13 cellular contexts compared by ENCODE assay signal in genomic region chr5:72503888-72504491, GRCh38. TPM values are rescaled to one million over a fixed set of nuclear protein-coding genes. Genes with fewer than 3 reads are reported as not detected.
A peak's percentile ranks its signal among the peaks of the same experiment; 100 is the strongest.
DNase-seq lines count a peak whose midpoint lies in the region; ATAC-seq lines count a peak whose summit lies in the region.
"Had no signal": no experiment of that assay in that cellular context is flagged by ENCODE, and none has a peak within 500 bp of the region (broad histone marks: within the 10 kb centered on the region; RNA-seq: fewer than 3 reads in every experiment).

No MANE protein-coding gene starts in this region.

- no peaks in the 10 kb centered on the region for H3K4me1 Mint-ChIP-seq in activated T-cell treated with anti-CD3 and anti-CD28 coated beads, Interleukin-2, amount 50 U/mL, for 72 hours (ENCODE audit: low read depth)

- DNase-seq in GDM1 (lab: John Stamatoyannopoulos, UW) (peak; percentile 69), RPMI7951 (ENCODE audit: low read depth) (peak; percentile 76), Right ventricle myocardium superior (no peak), renal cortical epithelial cell (ENCODE audit: low read depth) (peak; percentile 18)
- DNase-seq in activated T-cell treated with anti-CD3 and anti-CD28 coated beads, Interleukin-2, amount 50 U/mL, for 72 hours = no peak
- DNase-seq in stimulated activated CD4-positive, alpha-beta T cell treated with anti-CD3 and anti-CD28 coated beads, Interleukin-12 subunit alpha, Interleukin-12 subunit beta, amount 100 ng/mL, for 4 hours = no peak
- DNase-seq: activated gamma-delta T cell, DMS153, NCI-H510A had no signal

- H3K27ac Mint-ChIP-seq in activated T-cell treated with anti-CD3 and anti-CD28 coated beads, Interleukin-2, amount 50 U/mL, for 72 hours = no peak overlapping the region
- H3K27ac Mint-ChIP-seq: IgD-negative memory B cell, mesothelial cell of epicardium had no signal

- H3K27me3 Mint-ChIP-seq in activated T-cell treated with anti-CD3 and anti-CD28 coated beads, Interleukin-2, amount 50 U/mL, for 72 hours (ENCODE audit: low read depth) = peaks cover 34% of the 10 kb centered on the region

- H3K36me3 Mint-ChIP-seq in activated T-cell treated with anti-CD3 and anti-CD28 coated beads, Interleukin-2, amount 50 U/mL, for 72 hours (ENCODE audit: insufficient read depth in 2 of 2) = no peaks in the 10 kb centered on the region
- H3K36me3 Mint-ChIP-seq: IgD-negative memory B cell, mesothelial cell of epicardium had no signal

- no peak overlapping the region for H3K4me3 Mint-ChIP-seq in activated T-cell treated with anti-CD3 and anti-CD28 coated beads, Interleukin-2, amount 50 U/mL, for 72 hours
- H3K4me3 Mint-ChIP-seq: IgD-negative memory B cell, mesothelial cell of epicardium had no signal

- no peaks in the 10 kb centered on the region for H3K9me3 Mint-ChIP-seq in activated T-cell treated with anti-CD3 and anti-CD28 coated beads, Interleukin-2, amount 50 U/mL, for 72 hours
- H3K9me3 Mint-ChIP-seq: IgD-negative memory B cell, mesothelial cell of epicardium had no signal

- ATAC-seq in Right ventricle myocardium superior (ENCODE audit: poor library complexity) (peak; percentile 37), HG03097 (IDR thresholded peaks at IDR 0.05; ENCODE audit: low FRiP score, unreplicated experiment) (no peak), HG02885 (IDR thresholded peaks at IDR 0.05; ENCODE audit: poor library complexity, unreplicated experiment) (no peak)
- no peak for ATAC-seq in activated T-cell treated with anti-CD3 and anti-CD28 coated beads, Interleukin-2, amount 50 U/mL, for 72 hours (replicated peaks in 1 of 2)

- intact Hi-C loops in Right ventricle myocardium superior (cut with DNase I) = no loop called here

RNA-seq across cellular contexts. Expression of gene ZNF366, which starts 3.2 kb away (rescaled TPM):
- total RNA-seq in RPMI7951 (2014; rRNA removed; shearing (Covaris generic)) = not detected in 2 replicates
- 8.0 TPM for total RNA-seq in Right ventricle myocardium superior
- 0.05 TPM in 1 of 2 replicates, not detected in the other for total RNA-seq in renal cortical epithelial cell
- not detected for total RNA-seq in activated T-cell treated with anti-CD3 and anti-CD28 coated beads, Interleukin-2, amount 50 U/mL, for 72 hours
- total RNA-seq: mesothelial cell of epicardium had no signal

Comparison
In these comparisons a context has a peak if more than half of its experiments do, and no peak if none do; other contexts are left out.
1. DNase-seq: peak in GDM1 (single experiment), RPMI7951 (single experiment) and renal cortical epithelial cell (single experiment); none in Right ventricle myocardium superior (single experiment), activated T-cell treated with anti-CD3 and anti-CD28 coated beads, Interleukin-2, amount 50 U/mL, for 72 hours (0 of 2) and stimulated activated CD4-positive, alpha-beta T cell treated with anti-CD3 and anti-CD28 coated beads, Interleukin-12 subunit alpha, Interleukin-12 subunit beta, amount 100 ng/mL, for 4 hours (single experiment).